10 cellular contexts compared by ENCODE assay signal in the genomic region with DNA sequence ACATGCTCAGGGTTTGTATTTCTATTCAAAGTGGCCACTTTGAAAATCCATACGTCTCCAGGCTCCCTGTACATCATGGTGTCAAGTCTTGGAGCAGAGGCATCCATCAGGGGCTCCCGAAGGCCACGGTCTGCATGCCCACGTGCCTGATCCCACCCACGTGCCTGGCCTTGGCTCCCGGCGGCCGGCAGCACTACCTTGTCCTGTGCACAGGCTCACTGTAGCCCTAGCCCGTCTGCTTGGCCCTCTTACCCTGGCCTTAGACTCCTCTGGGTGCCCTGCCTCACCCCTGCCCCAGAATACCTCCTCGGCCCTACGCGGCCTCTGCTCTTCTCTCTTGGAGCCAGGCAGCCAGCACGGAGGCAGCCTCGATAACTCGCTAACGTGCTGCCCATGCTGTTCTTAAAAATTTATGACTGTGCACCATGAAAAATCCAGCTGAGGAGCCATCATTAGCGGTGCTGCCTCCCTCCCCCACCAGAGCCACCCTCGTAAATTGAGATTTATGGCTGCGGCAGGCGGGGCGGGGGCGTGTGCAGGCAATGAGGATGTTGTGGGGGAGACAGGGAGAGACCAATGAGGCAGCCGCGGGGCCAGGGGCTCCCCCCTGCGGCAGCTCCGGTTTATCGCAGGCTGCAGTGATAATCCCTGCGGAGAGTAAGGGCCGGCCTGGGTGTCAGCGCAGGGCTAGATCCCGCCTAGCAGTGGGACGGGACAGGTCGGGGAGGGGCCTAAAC. TPM values are rescaled to one million over a fixed set of nuclear protein-coding genes. Genes with fewer than 3 reads are reported as not detected.
DNase-seq lines count a peak whose midpoint lies in the region; ATAC-seq and TF ChIP-seq lines count a peak whose summit lies in the region.
"Had no signal": no experiment of that assay in that cellular context is flagged by ENCODE, and none has a peak within 500 bp of the region (broad histone marks: within the 10 kb centered on the region; RNA-seq: fewer than 3 reads in every experiment).

No MANE protein-coding gene starts in this region.

- peak; percentile 19 for DNase-seq in activated gamma-delta T cell treated with Interleukin-2 at 50 U/mL for 16 hours
- no peak for DNase-seq in activated gamma-delta T cell (lab: John Stamatoyannopoulos, UW)
- DNase-seq in SK-MEL-5 (ENCODE audit: low read depth, low spot score): peak; percentile 35
- no peak for DNase-seq in chondrocyte (ENCODE audit: low spot score)
- no peak for DNase-seq in thoracic aorta (ENCODE audit: low spot score)
- no peak for DNase-seq in RPMI8226
- DNase-seq in activated CD4-positive, CD25-positive, alpha-beta regulatory T cell treated with anti-CD3 and anti-CD28 coated beads, Interleukin-2, amount 50 U/mL, for 72 hours: no peak

- H3K4me1 ChIP-seq in mucosa of rectum (ENCODE audit: control insufficient read depth in 2 of 2, insufficient read depth in 2 of 2, low read length in 2 of 2) (peaks cover 30 to 44% of the 10 kb centered on the region in 2 donors), thoracic aorta (ENCODE audit: control insufficient read depth in 1 of 2, low read depth in 2 of 2) (peaks cover 18 to 46% of the 10 kb centered on the region in 2 donors)

- peaks cover 3% of the 10 kb centered on the region for H3K36me3 Mint-ChIP-seq in chondrocyte (ENCODE audit: low read depth)

- ATAC-seq in thoracic aorta (ENCODE audit: insufficient number of reproducible peaks, low FRiP score, low read depth): no peak

- no peak overlapping the region for H3K4me3 Mint-ChIP-seq in chondrocyte (ENCODE audit: unreplicated experiment)

- H3K36me3 ChIP-seq in mucosa of rectum (ENCODE audit: control insufficient read depth in 2 of 2, insufficient read depth in 2 of 2, low read length in 2 of 2) (peaks cover 0 to 4% of the 10 kb centered on the region in 2 donors), thoracic aorta (no peaks in the 10 kb centered on the region)

- H3K27me3 Mint-ChIP-seq in chondrocyte (ENCODE audit: low read depth): no peaks in the 10 kb centered on the region

- H3K9me3 ChIP-seq in mucosa of rectum (ENCODE audit: control insufficient read depth in 2 of 2, low read length in 2 of 2): no peaks in the 10 kb centered on the region
- no peaks in the 10 kb centered on the region for H3K9me3 ChIP-seq in thoracic aorta

- peak overlapping the region; percentile 24 to 59 for H3K9ac ChIP-seq in mucosa of rectum (ENCODE audit: low read depth in 1 of 2, low read length in 2 of 2)

- H3K27ac ChIP-seq in mucosa of rectum (ENCODE audit: low read depth in 2 of 2, low read length in 2 of 2) (peak overlapping the region; percentile 53 to 65), thoracic aorta (peak overlapping the region; percentile 1 to 91)
- H3K27ac ChIP-seq: C4-2B, VCaP had no signal

- H3K4me3 ChIP-seq in mucosa of rectum (ENCODE audit: low read length in 2 of 2) (peak overlapping the region; percentile 25 to 41), thoracic aorta (peak overlapping the region; percentile 41)

- peak; percentile 63 for TF ChIP-seq CTCF in chondrocyte (IDR thresholded peaks at IDR 0.05)
- TF ChIP-seq CTCF in thoracic aorta (IDR thresholded peaks at IDR 0.05): peak; percentile 61

- H3K4me1 Mint-ChIP-seq in chondrocyte (ENCODE audit: low read depth): peaks cover 28% of the 10 kb centered on the region

- H3K9me3 Mint-ChIP-seq in chondrocyte (ENCODE audit: low read depth): no peaks in the 10 kb centered on the region

- in situ Hi-C loops in SK-MEL-5 (cut with HindIII; ENCODE audit: low pct_unique_long_range_greater_than_20kb, low sequenced_read_pairs): no loop called here

- no peaks in the 10 kb centered on the region for H3K27me3 ChIP-seq in mucosa of rectum (ENCODE audit: control insufficient read depth in 2 of 2, insufficient read depth in 2 of 2, low read length in 2 of 2)
- H3K27me3 ChIP-seq in thoracic aorta (replicated peaks; ENCODE audit: insufficient read depth): no peaks in the 10 kb centered on the region

- H3K27ac Mint-ChIP-seq in chondrocyte (ENCODE audit: unreplicated experiment): no peak overlapping the region

RNA-seq across cellular contexts. Expression of a gene that starts 24.6 kb away (rescaled TPM):
- total RNA-seq in SK-MEL-5 (2014; rRNA removed; shearing (Covaris generic)): 3.3 and 3.4 TPM in 2 replicates
- 15.0 and 15.9 TPM in 2 replicates for polyA plus RNA-seq in SK-MEL-5 (2015; cell fraction: cytosol; rRNA removed)
- 120 and 122 TPM in 2 replicates for polyA plus RNA-seq in SK-MEL-5 (2015; cell fraction: nucleus; rRNA removed)
- total RNA-seq in chondrocyte (29.1 to 41.6 TPM (median 33.1 TPM) in 3 replicates), thoracic aorta (10 to 100 TPM; 40.2 to 68.0 TPM)

Comparison
In these comparisons a context has a peak if more than half of its experiments do, and no peak if none do; other contexts are left out.
1. DNase-seq: peak in activated gamma-delta T cell treated with Interleukin-2 at 50 U/mL for 16 hours (single experiment) and SK-MEL-5 (single experiment); none in activated gamma-delta T cell (single experiment), chondrocyte (single experiment), thoracic aorta (single experiment), RPMI8226 (single experiment) and activated CD4-positive, CD25-positive, alpha-beta regulatory T cell treated with anti-CD3 and anti-CD28 coated beads, Interleukin-2, amount 50 U/mL, for 72 hours (single experiment).